ENCODE assay signal across 8 cellular contexts in genomic region chrX:19886888-19887531, GRCh38. TPM values are rescaled to one million over a fixed set of nuclear protein-coding genes. Genes with fewer than 3 reads are reported as not detected.
DNase-seq lines count a peak whose midpoint lies in the region; ATAC-seq and TF ChIP-seq lines count a peak whose summit lies in the region.

No MANE protein-coding gene starts in this region.

- in situ Hi-C loops in Panc1 (cut with HindIII; ENCODE audit: low pct_unique_long_range_greater_than_20kb, low sequenced_read_pairs), result no loop called here

- peak; percentile 28 for ATAC-seq in GM19324 (IDR thresholded peaks at IDR 0.05; ENCODE audit: low FRiP score, unreplicated experiment)
- no peak; the same call in 1 of the 2 replicates for ATAC-seq in Panc1
- peak; percentile 29 for ATAC-seq in left colon
- peak; percentile 35 to 44 for ATAC-seq in stimulated activated naive B cell treated with anti-CD40 and anti-IgM and Interleukin-4, amounts not matched to agents 10 μg/mL and 1 μg/mL and 100 μg/mL, for 72 hours (replicated peaks)

- no peaks in the 10 kb centered on the region for H3K4me1 ChIP-seq in Panc1 (ENCODE audit: control insufficient read depth, insufficient read depth, low read length)

- H3K27me3 ChIP-seq in Panc1 (ENCODE audit: control insufficient read depth, insufficient read depth, low read length), result no peaks in the 10 kb centered on the region

- intact Hi-C loops in Panc1 (cut with micrococcal nuclease; ENCODE audit: unreplicated experiment), result no loop called here
- intact Hi-C loops in left colon (cut with DNase I, micrococcal nuclease), result no loop called here

- BruUV-seq in Panc1 (replicated peaks; lab: Mats Ljungman, UMichigan), result no TSS peak

- H3K27ac ChIP-seq in Panc1 (ENCODE audit: low read length), result no peak overlapping the region

- DNase-seq in 8988T (peak; percentile 51), Panc1 (ENCODE audit: low read depth, low spot score) (no peak), left colon (peak in 1 of 2 donors; percentile 39), cerebellar cortex (ENCODE audit: low spot score) (no peak), NCI-H345 (lab: John Stamatoyannopoulos, UW) (no peak)
- no peak for DNase-seq in stimulated activated naive B cell treated with anti-CD40 and anti-IgM and Interleukin-4, amounts not matched to agents 10 μg/mL and 1 μg/mL and 100 μg/mL, for 72 hours

- peaks cover 0 to 16% (median 4%) of the 10 kb centered on the region in 5 experiments for H3K9me3 Mint-ChIP-seq in brain
- H3K9me3 Mint-ChIP-seq in stimulated activated naive B cell treated with anti-CD40 and anti-IgM and Interleukin-4, amounts not matched to agents 10 μg/mL and 1 μg/mL and 100 μg/mL, for 72 hours, result no peaks in the 10 kb centered on the region

- POLR2A ChIA-PET in Panc1 (lab: Charles Lee), result no interaction called here

- peak overlapping the region; percentile 77 to 86 (median 77) for H3K4me3 Mint-ChIP-seq in brain
- peak overlapping the region; percentile 87 to 90 for H3K4me3 Mint-ChIP-seq in stimulated activated naive B cell treated with anti-CD40 and anti-IgM and Interleukin-4, amounts not matched to agents 10 μg/mL and 1 μg/mL and 100 μg/mL, for 72 hours

- no peak overlapping the region for H3K27ac Mint-ChIP-seq in brain
- peak overlapping the region; percentile 20 for H3K27ac Mint-ChIP-seq in stimulated activated naive B cell treated with anti-CD40 and anti-IgM and Interleukin-4, amounts not matched to agents 10 μg/mL and 1 μg/mL and 100 μg/mL, for 72 hours

- TF ChIP-seq CTCF in Panc1 (IDR thresholded peaks at IDR 0.05) (no peak), brain (conservative IDR thresholded peaks at IDR 0.05) (no peak)

- peak overlapping the region; percentile 54 to 55 for H3K4me3 ChIP-seq in Panc1 (ENCODE audit: low read depth in 2 of 2, low read length in 2 of 2)

- CTCF ChIA-PET in Panc1 (lab: Charles Lee), result interaction anchor here (0.5 kb wide), 1 partner anchor 143 kb away, joined by 7 read pairs; no protein-coding TSS in a partner anchor

- H3K36me3 ChIP-seq in Panc1 (ENCODE audit: control insufficient read depth, insufficient read depth, low read length), result no peaks in the 10 kb centered on the region

- no peaks in the 10 kb centered on the region for H3K9me3 ChIP-seq in Panc1 (ENCODE audit: control insufficient read depth, insufficient read depth, low read depth, low read length)

- peaks cover 28% of the 10 kb centered on the region for H3K4me1 Mint-ChIP-seq in brain
- peaks cover 18 to 19% of the 10 kb centered on the region in 2 donors for H3K4me1 Mint-ChIP-seq in stimulated activated naive B cell treated with anti-CD40 and anti-IgM and Interleukin-4, amounts not matched to agents 10 μg/mL and 1 μg/mL and 100 μg/mL, for 72 hours

- H3K27me3 Mint-ChIP-seq in brain, result no peaks in the 10 kb centered on the region
- no peaks in the 10 kb centered on the region for H3K27me3 Mint-ChIP-seq in stimulated activated naive B cell treated with anti-CD40 and anti-IgM and Interleukin-4, amounts not matched to agents 10 μg/mL and 1 μg/mL and 100 μg/mL, for 72 hours

- H3K36me3 Mint-ChIP-seq in brain, result no peaks in the 10 kb centered on the region
- H3K36me3 Mint-ChIP-seq in stimulated activated naive B cell treated with anti-CD40 and anti-IgM and Interleukin-4, amounts not matched to agents 10 μg/mL and 1 μg/mL and 100 μg/mL, for 72 hours, result peaks cover 10 to 16% of the 10 kb centered on the region in 2 donors

RNA-seq across cellular contexts. Expression of gene SH3KBP1, which starts 0.4 kb away (rescaled TPM):
- 34.6 TPM for total RNA-seq in Panc1 (2021; ENCODE audit: unreplicated experiment)
- 32.0 TPM for polyA plus RNA-seq in Panc1 (2012; ENCODE audit: insufficient read length)
- polyA plus RNA-seq in brain (ENCODE audit: insufficient read depth, low read depth, low replicate concordance), result 17.6 TPM
- 10 to 100 TPM; 54.6 to 95.7 TPM for total RNA-seq in left colon
